16 cellular contexts compared by ENCODE assay signal in the genomic region with DNA sequence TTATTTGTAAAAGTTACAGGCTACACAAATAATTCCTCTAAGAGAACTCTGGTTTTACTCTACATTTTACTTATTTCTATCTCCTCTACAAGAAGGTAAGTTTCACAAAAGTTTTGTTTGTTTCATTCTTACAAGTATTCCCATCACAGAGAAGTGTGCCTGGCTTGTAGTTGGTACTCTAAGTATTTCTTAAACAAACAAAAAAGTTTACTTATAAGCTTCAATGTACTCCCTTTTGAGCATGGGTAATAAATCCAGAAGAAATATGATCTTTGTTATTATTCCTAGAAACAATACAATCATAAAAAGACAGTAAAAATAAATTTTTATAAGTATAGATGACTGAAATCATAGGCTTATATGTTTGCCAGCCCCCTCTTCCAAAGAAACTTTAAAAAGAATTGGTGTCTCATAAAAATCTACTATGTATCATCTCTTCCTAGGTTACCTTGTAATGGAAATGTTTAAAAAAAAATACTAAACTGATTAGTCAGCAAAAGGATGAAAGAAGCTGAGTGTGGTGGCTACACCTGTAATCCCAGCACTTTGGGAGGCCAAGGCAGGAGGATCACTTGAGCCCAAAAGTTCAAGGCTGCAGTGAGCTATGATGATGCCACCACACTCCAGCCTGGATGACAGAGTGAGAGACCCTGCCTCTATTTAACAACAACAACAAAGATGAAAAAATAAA.
"Had no signal": no experiment of that assay in that cellular context is flagged by ENCODE, and none has a peak within 500 bp of the region (broad histone marks: within the 10 kb centered on the region; RNA-seq: fewer than 3 reads in every experiment).

No MANE protein-coding gene starts in this region.

- DNase-seq: effector memory CD8-positive, alpha-beta T cell; erythroblast; foreskin melanocyte; head of caudate nucleus; mammary epithelial cell; natural killer cell; posterior cingulate gyrus; small intestine; stimulated activated CD4-positive, alpha-beta T cell treated with anti-CD3 and anti-CD28 coated beads, Interleukin-12 subunit alpha, Interleukin-12 subunit beta, amount 100 ng/mL, for 4 hours; stimulated activated naive CD4-positive, alpha-beta T cell; stomach; upper lobe of left lung had no signal

- FAIRE-seq: colon, small intestine had no signal

- H3K9me3 ChIP-seq: right atrium auricular region, stomach, upper lobe of left lung, vagina had no signal

- H2AFZ ChIP-seq: hepatocyte had no signal

- H3K4me2 ChIP-seq: hepatocyte had no signal

- ATAC-seq: effector memory CD8-positive, alpha-beta T cell; natural killer cell had no signal

- H3K27ac ChIP-seq: hepatocyte, right atrium auricular region, stomach, upper lobe of left lung, vagina had no signal

- H3K4me3 ChIP-seq: hepatocyte, right atrium auricular region, stomach, upper lobe of left lung, vagina had no signal

- H3K4me1 ChIP-seq: vagina had no signal

- H3K27me3 ChIP-seq: hepatocyte, right atrium auricular region, stomach, upper lobe of left lung, vagina had no signal
